In the genomic region with DNA sequence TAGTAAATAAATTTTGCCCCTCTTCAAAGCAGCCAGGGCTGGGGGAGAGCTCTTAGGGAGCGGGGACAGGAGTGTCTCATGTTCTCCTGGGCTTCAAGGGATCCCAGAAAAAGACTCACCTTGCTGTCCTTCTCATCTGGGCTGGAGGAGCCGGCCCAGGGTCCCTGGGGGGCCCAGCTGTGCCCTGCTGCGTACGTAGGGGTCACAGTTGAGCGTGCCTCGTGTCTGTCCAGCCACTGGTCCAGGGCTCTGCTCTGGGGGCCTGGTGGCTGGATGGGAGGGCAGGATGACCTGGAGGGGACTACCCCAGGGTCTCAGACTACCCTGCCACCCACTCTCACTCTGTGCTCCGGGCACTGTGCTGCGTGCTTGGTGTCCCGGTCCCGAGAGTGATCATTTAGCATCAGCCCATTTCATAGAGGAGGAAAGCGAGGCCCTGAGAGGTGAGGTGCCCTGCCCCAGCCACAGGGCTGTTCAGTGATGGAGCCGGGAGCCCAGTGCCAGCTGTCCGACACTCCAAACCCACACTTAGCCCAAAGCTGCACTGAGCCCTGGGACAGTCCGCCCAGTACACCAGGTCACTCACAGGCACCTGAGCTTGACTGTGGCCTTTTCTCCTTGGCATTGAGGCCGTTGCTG, we compare ENCODE assay signal across 1 cellular context.
TF ChIP-seq lines count a peak whose summit lies in the region.

No MANE protein-coding gene starts in this region.

TF ChIP-seq in IMR-90, 13 proteins besides CTCF, POLR2A, EP300 and RAD21:
- TF ChIP-seq CHD1 (IDR thresholded peaks at IDR 0.05; ENCODE audit: low read depth, low read length) (no peak), MAZ (IDR thresholded peaks at IDR 0.05; ENCODE audit: borderline replicate concordance, low read depth, low read length) (no peak), FOS (IDR thresholded peaks at IDR 0.05; ENCODE audit: low read depth, low read length) (no peak), RFX5 (IDR thresholded peaks at IDR 0.05; ENCODE audit: low read depth, low read length) (no peak), RCOR1 (IDR thresholded peaks at IDR 0.05; ENCODE audit: insufficient replicate concordance, low read length) (no peak), NFE2L2 (IDR thresholded peaks at IDR 0.05; ENCODE audit: low read depth, low read length) (no peak), MAFK (IDR thresholded peaks at IDR 0.05; ENCODE audit: low read depth, low read length) (no peak), BHLHE40 (IDR thresholded peaks at IDR 0.05; ENCODE audit: low read depth, low read length) (no peak), MXI1 (IDR thresholded peaks at IDR 0.05; ENCODE audit: borderline replicate concordance, low read depth, low read length) (no peak), SMC3 (IDR thresholded peaks at IDR 0.05; ENCODE audit: low read depth, low read length) (no peak), CEBPB (IDR thresholded peaks at IDR 0.05; ENCODE audit: low read depth, low read length) (no peak)
- TF ChIP-seq, protein P1, sequence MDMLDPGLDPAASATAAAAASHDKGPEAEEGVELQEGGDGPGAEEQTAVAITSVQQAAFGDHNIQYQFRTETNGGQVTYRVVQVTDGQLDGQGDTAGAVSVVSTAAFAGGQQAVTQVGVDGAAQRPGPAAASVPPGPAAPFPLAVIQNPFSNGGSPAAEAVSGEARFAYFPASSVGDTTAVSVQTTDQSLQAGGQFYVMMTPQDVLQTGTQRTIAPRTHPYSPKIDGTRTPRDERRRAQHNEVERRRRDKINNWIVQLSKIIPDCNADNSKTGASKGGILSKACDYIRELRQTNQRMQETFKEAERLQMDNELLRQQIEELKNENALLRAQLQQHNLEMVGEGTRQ (IDR thresholded peaks at IDR 0.05; ENCODE audit: low read depth, low read length), result no peak
- TF ChIP-seq, protein P2, sequence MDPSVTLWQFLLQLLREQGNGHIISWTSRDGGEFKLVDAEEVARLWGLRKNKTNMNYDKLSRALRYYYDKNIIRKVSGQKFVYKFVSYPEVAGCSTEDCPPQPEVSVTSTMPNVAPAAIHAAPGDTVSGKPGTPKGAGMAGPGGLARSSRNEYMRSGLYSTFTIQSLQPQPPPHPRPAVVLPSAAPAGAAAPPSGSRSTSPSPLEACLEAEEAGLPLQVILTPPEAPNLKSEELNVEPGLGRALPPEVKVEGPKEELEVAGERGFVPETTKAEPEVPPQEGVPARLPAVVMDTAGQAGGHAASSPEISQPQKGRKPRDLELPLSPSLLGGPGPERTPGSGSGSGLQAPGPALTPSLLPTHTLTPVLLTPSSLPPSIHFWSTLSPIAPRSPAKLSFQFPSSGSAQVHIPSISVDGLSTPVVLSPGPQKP (IDR thresholded peaks at IDR 0.05; ENCODE audit: borderline replicate concordance, low read depth, low read length), result no peak
